ENCODE assay signal across 12 cellular contexts in genomic region chr2:215657844-215658243, GRCh38.
DNase-seq lines count a peak whose midpoint lies in the region; ATAC-seq lines count a peak whose summit lies in the region.
"Had no signal": no experiment of that assay in that cellular context is flagged by ENCODE, and none has a peak within 500 bp of the region (broad histone marks: within the 10 kb centered on the region; RNA-seq: fewer than 3 reads in every experiment).

No MANE protein-coding gene starts in this region.

- 7 to 10% methylated on average over 5 of the region's 5 CpGs for WGBS in GM23248 (ENCODE audit: low coverage in 1 of 2, low lambda C conversion rate in 2 of 2, missing lambda C conversion rate in 2 of 2), 2 experiments

- H3K4me1 ChIP-seq in GM23248 (ENCODE audit: insufficient read depth): peaks cover 71% of the 10 kb centered on the region
- peaks cover 35% of the 10 kb centered on the region for H3K4me1 ChIP-seq in skeletal muscle satellite cell (ENCODE audit: control insufficient read depth, insufficient read depth, low read length)

- H2AFZ ChIP-seq in GM23248: peak overlapping the region; percentile 15; the same call in 1 of the 2 replicates

- ATAC-seq in GM18520 (IDR thresholded peaks at IDR 0.05; ENCODE audit: unreplicated experiment): no peak
- ATAC-seq: activated T-helper 17 cell treated with anti-CD3 and anti-CD28 coated beads, Interleukin-2, amount 50 U/mL, for 72 hours had no signal

- in situ Hi-C loops in GM23248 (cut with MboI): no loop called here

- no peaks in the 10 kb centered on the region for H3K27me3 ChIP-seq in GM23248 (replicated peaks; ENCODE audit: insufficient read depth)
- H3K27me3 ChIP-seq in skeletal muscle satellite cell (ENCODE audit: control insufficient read depth, insufficient read depth, low read length): no peaks in the 10 kb centered on the region
- H3K27me3 ChIP-seq: vagina had no signal

- H3K27ac ChIP-seq in GM23248: peak overlapping the region; percentile 76
- H3K27ac ChIP-seq: vagina had no signal

- H3F3A ChIP-seq in GM23248 (ENCODE audit: insufficient read depth): peaks cover 63% of the 10 kb centered on the region

- no peaks in the 10 kb centered on the region for H3K36me3 ChIP-seq in GM23248 (ENCODE audit: low read depth)
- no peaks in the 10 kb centered on the region for H3K36me3 ChIP-seq in skeletal muscle satellite cell (ENCODE audit: insufficient read depth, low read length)
- H3K36me3 ChIP-seq: vagina had no signal

- no peaks in the 10 kb centered on the region for H4K20me1 ChIP-seq in GM23248 (ENCODE audit: insufficient read depth)

- DNase-seq in GM23248 (peak; percentile 97), amniotic epithelial cell (ENCODE audit: low read depth) (peak; percentile 94), glomerular endothelial cell (ENCODE audit: extremely low read depth, low read depth, low spot score) (peak; percentile 65), NCI-H2171 treated with DMSO at 0.1 percent for 48 hours (lab: John Stamatoyannopoulos, UW) (no peak), AML-193 (lab: John Stamatoyannopoulos, UW) (no peak)
- DNase-seq in activated effector memory CD4-positive, alpha-beta T cell treated with Interleukin-2 at 50 U/mL for 16 hours: no peak
- DNase-seq: midbrain, NCI-H748 treated with DMSO at 0.1 percent for 48 hours had no signal

- H3K9ac ChIP-seq in GM23248: peak overlapping the region; percentile 38
- peak overlapping the region; percentile 49 for H3K9ac ChIP-seq in skeletal muscle satellite cell (ENCODE audit: low read depth, low read length)

- no peaks in the 10 kb centered on the region for H3K79me2 ChIP-seq in GM23248 (ENCODE audit: insufficient read depth)

- H3K4me3 ChIP-seq in GM23248: no peak overlapping the region
- H3K4me3 ChIP-seq in skeletal muscle satellite cell (ENCODE audit: low read length): no peak overlapping the region
- H3K4me3 ChIP-seq: vagina had no signal

- H3K9me2 ChIP-seq in GM23248 (ENCODE audit: insufficient read depth): no peaks in the 10 kb centered on the region

- H3K4me2 ChIP-seq in GM23248 (ENCODE audit: unreplicated experiment) (peak overlapping the region; percentile 48), skeletal muscle satellite cell (ENCODE audit: low read length) (peak overlapping the region; percentile 2)

- H3K9me3 ChIP-seq in GM23248 (ENCODE audit: low read depth) (no peaks in the 10 kb centered on the region), skeletal muscle satellite cell (replicated peaks; ENCODE audit: low read length) (no peaks in the 10 kb centered on the region)
- H3K9me3 ChIP-seq: vagina had no signal

Comparison
In these comparisons a context has a peak if more than half of its experiments do, and no peak if none do; other contexts are left out.
1. DNase-seq: peak in GM23248 (single experiment), amniotic epithelial cell (single experiment) and glomerular endothelial cell (single experiment); none in NCI-H2171 treated with DMSO at 0.1 percent for 48 hours (single experiment), activated effector memory CD4-positive, alpha-beta T cell treated with Interleukin-2 at 50 U/mL for 16 hours (single experiment) and AML-193 (0 of 2).